ENCODE assay signal across 8 cellular contexts in the genomic region with DNA sequence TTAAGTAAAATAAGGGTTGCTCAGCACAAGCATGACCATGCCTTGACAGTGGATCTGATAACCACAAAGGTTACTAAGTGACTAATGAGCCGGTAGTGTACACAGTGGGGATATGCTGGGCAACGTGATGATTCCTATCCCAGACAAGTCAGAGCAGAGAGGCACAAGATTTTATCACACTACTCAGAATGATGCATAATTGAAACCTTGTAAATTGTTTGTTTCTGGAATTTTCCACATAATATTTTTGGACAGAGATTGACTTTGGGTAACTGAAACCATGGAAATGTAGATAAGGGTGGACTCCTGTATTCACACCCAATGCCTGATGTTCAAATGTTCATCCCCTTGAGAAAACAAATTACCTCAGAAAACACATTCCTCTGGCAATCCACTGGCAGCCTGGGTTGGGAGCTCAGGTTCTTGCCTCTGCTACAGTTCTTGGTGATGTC. TPM values are rescaled to one million over a fixed set of nuclear protein-coding genes. Genes with fewer than 3 reads are reported as not detected.
A peak's percentile ranks its signal among the peaks of the same experiment; 100 is the strongest.
DNase-seq lines count a peak whose midpoint lies in the region; ATAC-seq, FAIRE-seq and TF ChIP-seq lines count a peak whose summit lies in the region.

No MANE protein-coding gene starts in this region.

- H3K4me3 ChIP-seq in A549 = no peak overlapping the region

- H3K27ac Mint-ChIP-seq in MCF 10A (ENCODE audit: low read depth, unreplicated experiment) = no peak overlapping the region
- H3K27ac Mint-ChIP-seq in stimulated activated naive CD8-positive, alpha-beta T cell treated with anti-CD3 and anti-CD28 coated beads, Interleukin-15, amount 100 ng/mL, for 72 hours = no peak overlapping the region
- H3K27ac Mint-ChIP-seq in immature natural killer cell = no peak overlapping the region

- intact Hi-C loops in MCF 10A (cut with micrococcal nuclease) (no loop called here), posterior vena cava (cut with DNase I) (no loop called here)

- CTCF ChIA-PET in A549 (lab: Yijun Ruan, JAX) (interaction anchor here (0.5 kb wide), 1 partner anchor 16 kb away, joined by 3 read pairs; a partner anchor contains a TSS), MCF 10A (lab: Yijun Ruan, JAX) (no interaction called here)

- no peaks in the 10 kb centered on the region for H3K9me3 Mint-ChIP-seq in MCF 10A (ENCODE audit: unreplicated experiment)
- no peaks in the 10 kb centered on the region for H3K9me3 Mint-ChIP-seq in stimulated activated naive CD8-positive, alpha-beta T cell treated with anti-CD3 and anti-CD28 coated beads, Interleukin-15, amount 100 ng/mL, for 72 hours
- no peaks in the 10 kb centered on the region for H3K9me3 Mint-ChIP-seq in immature natural killer cell

- DNase-seq in A549 (ENCODE audit: low read depth in 1 of 2, low spot score in 1 of 2) = peak; percentile 23 to 53
- peak; percentile 64 for DNase-seq in MCF 10A (ENCODE audit: unreplicated experiment)
- no peak for DNase-seq in stimulated activated naive CD8-positive, alpha-beta T cell treated with anti-CD3 and anti-CD28 coated beads, Interleukin-15, amount 100 ng/mL, for 72 hours
- no peak for DNase-seq in immature natural killer cell
- DNase-seq in DMS153 treated with DMSO at 0.1 percent for 48 hours (lab: John Stamatoyannopoulos, UW; ENCODE audit: unreplicated experiment) = no peak
- DNase-seq in posterior vena cava (ENCODE audit: low spot score) = no peak

- H3K4me1 Mint-ChIP-seq in MCF 10A (ENCODE audit: insufficient read depth, unreplicated experiment) (peaks cover 5% of the 10 kb centered on the region), immature natural killer cell (peaks cover 0 to 11% of the 10 kb centered on the region in 2 donors)
- peaks cover 44% of the 10 kb centered on the region for H3K4me1 Mint-ChIP-seq in stimulated activated naive CD8-positive, alpha-beta T cell treated with anti-CD3 and anti-CD28 coated beads, Interleukin-15, amount 100 ng/mL, for 72 hours

- no peak for TF ChIP-seq POLR2A in A549 (IDR thresholded peaks at IDR 0.05; ENCODE audit: low read length)

- H3K36me3 Mint-ChIP-seq in MCF 10A (ENCODE audit: insufficient read depth, unreplicated experiment) (no peaks in the 10 kb centered on the region), immature natural killer cell (no peaks in the 10 kb centered on the region)

- POLR2A ChIA-PET in A549 (lab: Yijun Ruan, JAX) (no interaction called here), MCF 10A (lab: Yijun Ruan, JAX) (interaction anchor here (0.6 to 2.6 kb wide), 5 partner anchors 11 to 1268 kb away, joined by 3 to 10 read pairs (median 3); a partner anchor contains a TSS)

- TF ChIP-seq EP300 in A549 (IDR thresholded peaks at IDR 0.05) = no peak

- H3K4me3 Mint-ChIP-seq in MCF 10A (ENCODE audit: unreplicated experiment) = no peak overlapping the region
- no peak overlapping the region for H3K4me3 Mint-ChIP-seq in stimulated activated naive CD8-positive, alpha-beta T cell treated with anti-CD3 and anti-CD28 coated beads, Interleukin-15, amount 100 ng/mL, for 72 hours
- no peak overlapping the region for H3K4me3 Mint-ChIP-seq in immature natural killer cell

- H3K27me3 Mint-ChIP-seq in MCF 10A (ENCODE audit: insufficient read depth, unreplicated experiment) = no peaks in the 10 kb centered on the region
- H3K27me3 Mint-ChIP-seq in stimulated activated naive CD8-positive, alpha-beta T cell treated with anti-CD3 and anti-CD28 coated beads, Interleukin-15, amount 100 ng/mL, for 72 hours = no peaks in the 10 kb centered on the region
- peaks cover 0 to 4% (median 1%) of the 10 kb centered on the region in 3 donors for H3K27me3 Mint-ChIP-seq in immature natural killer cell (ENCODE audit: low read depth in 3 of 3)

- TF ChIP-seq CTCF in A549 (IDR thresholded peaks at IDR 0.05) (no peak), MCF 10A (IDR thresholded peaks at IDR 0.05; ENCODE audit: unreplicated experiment) (no peak)

- ATAC-seq in A549 (peak; percentile 93 to 95), GM19025 (IDR thresholded peaks at IDR 0.05; ENCODE audit: low read depth, unreplicated experiment) (peak; percentile 96), HG03196 (IDR thresholded peaks at IDR 0.05; ENCODE audit: unreplicated experiment) (peak; percentile 97)
- peak; percentile 94 for ATAC-seq in stimulated activated naive CD8-positive, alpha-beta T cell treated with anti-CD3 and anti-CD28 coated beads, Interleukin-15, amount 100 ng/mL, for 72 hours

- no peaks in the 10 kb centered on the region for H3K9me3 ChIP-seq in A549

- peaks cover 8% of the 10 kb centered on the region for H3K4me1 ChIP-seq in A549

- WGBS in A549 (ENCODE audit: missing lambda C conversion rate) = 0% methylated on average over 2 of the region's 2 CpGs

- FAIRE-seq in A549 (lab: Jason Lieb, UNC) = no peak

- no peak for TF ChIP-seq RAD21 in A549 (conservative IDR thresholded peaks at IDR 0.05 in 1 of 2, IDR thresholded peaks at IDR 0.05 in 1 of 2)

- no peak overlapping the region for H3K27ac ChIP-seq in A549

- BruUV-seq in MCF 10A (replicated peaks; lab: Mats Ljungman, UMichigan) = no TSS peak

- peak overlapping the region; percentile 3; the same call in 2 of the 3 replicates for H3K4me2 ChIP-seq in A549

TF ChIP-seq in A549, 52 proteins besides CTCF, POLR2A, EP300 and RAD21:
- TF ChIP-seq HEYL (CRISPR knock-in tag; IDR thresholded peaks at IDR 0.05) (no peak), EHF (CRISPR knock-in tag; IDR thresholded peaks at IDR 0.05) (no peak), MAFK (IDR thresholded peaks at IDR 0.05; ENCODE audit: partially characterized antibody) (no peak), ZFP36 (IDR thresholded peaks at IDR 0.05; ENCODE audit: borderline replicate concordance, partially characterized antibody) (no peak), GATA3 (IDR thresholded peaks at IDR 0.05; ENCODE audit: borderline replicate concordance) (peak; percentile 57; the same call in 1 of the 2 replicates)

RNA-seq across cellular contexts. Expression of a gene that starts 16.2 kb away (rescaled TPM):
- polyA plus RNA-seq in A549 (2011; rRNA removed) = 28.2 and 32.7 TPM in 2 replicates
- 5.1 and 5.2 TPM in 2 replicates for polyA plus RNA-seq in A549 (2012; cell fraction: cytosol; rRNA removed)
- 9.8 and 10.7 TPM in 2 replicates for polyA plus RNA-seq in A549 (2012; cell fraction: nucleus; rRNA removed)
- polyA plus RNA-seq in A549 (2017; fragmentation: RNase III; extraction: RNeasy Plus Mini Kit Qiagen cat#74134 plus additional on column Dnase treatment) = 7.6 to 8.6 TPM (median 8.4 TPM) in 3 replicates
- polyA minus RNA-seq in A549 (2011; rRNA and poly(A)+ RNA removed) = 33.1 and 62.9 TPM in 2 replicates
- total RNA-seq in MCF 10A (2022) = 23.2 and 26.3 TPM in 2 replicates
- 10 to 100 TPM; 44.5 to 81.3 (median 70.8) TPM for polyA plus RNA-seq in immature natural killer cell
- 10 to 100 TPM; 31.8 to 44.6 TPM for total RNA-seq in posterior vena cava

RNA-seq across cellular contexts. Expression of a gene that starts 52.4 kb away (rescaled TPM):
- polyA plus RNA-seq in A549 (2011; rRNA removed) (2.2 and 3.3 TPM in 2 replicates), A549 (2017; fragmentation: RNase III; extraction: RNeasy Plus Mini Kit Qiagen cat#74134 plus additional on column Dnase treatment) (0.96 to 1.5 TPM (median 1.0 TPM) in 3 replicates), immature natural killer cell (100 to 1,000 TPM in 1 of 3 donors, 1 to 10 TPM in 2; 3.9 to 129 (median 8.1) TPM)
- polyA plus RNA-seq in A549 (2012; cell fraction: cytosol; rRNA removed) = 0.28 and 0.36 TPM in 2 replicates
- 0.44 and 0.67 TPM in 2 replicates for polyA plus RNA-seq in A549 (2012; cell fraction: nucleus; rRNA removed)
- 3.3 and 3.5 TPM in 2 replicates for polyA minus RNA-seq in A549 (2011; rRNA and poly(A)+ RNA removed)
- total RNA-seq in MCF 10A (2022) (2.5 and 3.9 TPM in 2 replicates), posterior vena cava (1 to 10 TPM; 4.8 to 9.6 TPM)

Comparison
In these comparisons a context has a peak if more than half of its experiments do, and no peak if none do; other contexts are left out.
1. DNase-seq: peak in A549 (2 of 2) and MCF 10A (single experiment); none in stimulated activated naive CD8-positive, alpha-beta T cell treated with anti-CD3 and anti-CD28 coated beads, Interleukin-15, amount 100 ng/mL, for 72 hours (0 of 2), immature natural killer cell (0 of 3), DMS153 treated with DMSO at 0.1 percent for 48 hours (single experiment) and posterior vena cava (single experiment).
2. Peak in every context shown above with its lines, with median percentiles within 50 percentile points of each other: ATAC-seq.